Comparison of ENCODE assay signal across 36 cellular contexts in genomic region chr6:124799638-124800037, GRCh38.
"Had no signal": no experiment of that assay in that cellular context is flagged by ENCODE, and none has a peak within 500 bp of the region (broad histone marks: within the 10 kb centered on the region; RNA-seq: fewer than 3 reads in every experiment).

No MANE protein-coding gene starts in this region.

- H3K36me3 Mint-ChIP-seq: activated CD4-positive, alpha-beta memory T cell treated with anti-CD3 and anti-CD28 coated beads for 36 hours; activated naive CD4-positive, alpha-beta T cell treated with anti-CD3 and anti-CD28 coated beads, Interleukin-2, amount 50 U/mL, for 72 hours; activated naive CD8-positive, alpha-beta T cell treated with anti-CD3 and anti-CD28 coated beads for 36 hours had no signal

- H3K36me3 ChIP-seq: adrenal gland, brain microvascular endothelial cell, breast epithelium had no signal

- H3K4me1 Mint-ChIP-seq: activated B cell treated with CpG ODN at 0.5 μM for 24 hours; activated CD4-positive, alpha-beta T cell treated with anti-CD3 and anti-CD28 coated beads, Interleukin-2, amount 10 ng/mL, durations not matched to agents 24 days and 14 days; activated naive CD8-positive, alpha-beta T cell treated with anti-CD3 and anti-CD28 coated beads for 36 hours; activated T-helper 17 cell treated with anti-CD3 and anti-CD28 coated beads, Interleukin-2, amount 50 U/mL, for 72 hours had no signal

- H3K27ac Mint-ChIP-seq: activated B cell treated with CpG ODN at 0.5 μM for 24 hours; activated CD4-positive, alpha-beta memory T cell treated with anti-CD3 and anti-CD28 coated beads for 36 hours; activated CD4-positive, alpha-beta T cell treated with anti-CD3 and anti-CD28 coated beads, Interleukin-2, amount 10 ng/mL, durations not matched to agents 24 days and 14 days; activated CD8-positive, alpha-beta T cell treated with anti-CD3 and anti-CD28 coated beads for 36 hours; activated naive CD4-positive, alpha-beta T cell treated with anti-CD3 and anti-CD28 coated beads for 36 hours; activated naive CD4-positive, alpha-beta T cell treated with anti-CD3 and anti-CD28 coated beads, Interleukin-2, amount 50 U/mL, for 72 hours; activated naive CD8-positive, alpha-beta T cell treated with anti-CD3 and anti-CD28 coated beads for 36 hours; activated T-cell treated with anti-CD3 and anti-CD28 coated beads, Interleukin-2, amount 50 U/mL, for 72 hours; activated T-helper 1 cell treated with anti-CD3 and anti-CD28 coated beads, Interleukin-12 subunit alpha, Interleukin-12 subunit beta, Interleukin-2, Interleukin-4 antibody, amounts not matched to agents 30 ng/mL and 10 ng/mL and 1 ng/mL, durations not matched to agents 14 hours and 24 hours and 36 hours; activated T-helper 17 cell treated with anti-CD3 and anti-CD28 coated beads, Interleukin-2, amount 50 U/mL, for 72 hours; T-helper 2 cell treated with Interferon-gamma antibody and Interleukin-4, amounts not matched to agents 5 μg/mL and 100 μg/mL, for 36 hours had no signal

- H3K4me1 ChIP-seq: adrenal gland, body of pancreas, breast epithelium had no signal

- H3K27me3 ChIP-seq: adrenal gland, body of pancreas, brain microvascular endothelial cell, breast epithelium had no signal

- H3K9me3 Mint-ChIP-seq: activated B cell treated with CpG ODN at 0.5 μM for 24 hours; activated CD4-positive, alpha-beta memory T cell treated with anti-CD3 and anti-CD28 coated beads for 36 hours; activated CD4-positive, alpha-beta T cell treated with anti-CD3 and anti-CD28 coated beads, Interleukin-2, amount 10 ng/mL, durations not matched to agents 24 days and 14 days; activated CD8-positive, alpha-beta T cell treated with anti-CD3 and anti-CD28 coated beads for 36 hours; activated naive CD4-positive, alpha-beta T cell treated with anti-CD3 and anti-CD28 coated beads for 36 hours; activated naive CD4-positive, alpha-beta T cell treated with anti-CD3 and anti-CD28 coated beads, Interleukin-2, amount 50 U/mL, for 72 hours; activated naive CD8-positive, alpha-beta T cell treated with anti-CD3 and anti-CD28 coated beads for 36 hours; activated T-cell treated with anti-CD3 and anti-CD28 coated beads, Interleukin-2, amount 50 U/mL, for 4 hours; activated T-cell treated with anti-CD3 and anti-CD28 coated beads, Interleukin-2, amount 50 U/mL, for 72 hours; activated T-helper 1 cell treated with anti-CD3 and anti-CD28 coated beads, Interleukin-12 subunit alpha, Interleukin-12 subunit beta, Interleukin-2, Interleukin-4 antibody, amounts not matched to agents 30 ng/mL and 10 ng/mL and 1 ng/mL, durations not matched to agents 14 hours and 24 hours and 36 hours; activated T-helper 17 cell treated with anti-CD3 and anti-CD28 coated beads, Interleukin-2, amount 50 U/mL, for 72 hours; T-helper 2 cell treated with Interferon-gamma antibody and Interleukin-4, amounts not matched to agents 5 μg/mL and 100 μg/mL, for 36 hours had no signal

- FAIRE-seq: astrocyte, colon, TTC549 had no signal

- H3K27ac ChIP-seq: adrenal gland, body of pancreas, brain microvascular endothelial cell, breast epithelium, VCaP had no signal

- ATAC-seq: activated CD8-positive, alpha-beta T cell treated with anti-CD3 and anti-CD28 coated beads for 36 hours; activated naive CD4-positive, alpha-beta T cell treated with anti-CD3 and anti-CD28 coated beads, Interleukin-2, amount 50 U/mL, for 72 hours; activated T-cell treated with anti-CD3 and anti-CD28 coated beads, Interleukin-2, amount 50 U/mL, for 4 hours; activated T-cell treated with anti-CD3 and anti-CD28 coated beads, Interleukin-2, amount 50 U/mL, for 72 hours; activated T-helper 17 cell treated with anti-CD3 and anti-CD28 coated beads, Interleukin-2, amount 50 U/mL, for 72 hours; body of pancreas had no signal

- H3K9me3 ChIP-seq: adrenal gland, body of pancreas, breast epithelium had no signal

- DNase-seq: activated B cell treated with CpG ODN at 0.5 μM for 24 hours; activated CD4-positive, alpha-beta memory T cell treated with anti-CD3 and anti-CD28 coated beads for 36 hours; activated CD4-positive, alpha-beta T cell treated with anti-CD3 and anti-CD28 coated beads for 4 hours; activated CD4-positive, alpha-beta T cell treated with anti-CD3 and anti-CD28 coated beads, Interleukin-2, amount 10 ng/mL, durations not matched to agents 24 days and 14 days; activated CD4-positive, alpha-beta T cell treated with anti-CD3 and anti-CD28 coated beads, Interleukin-2, amount 50 U/mL, for 1 hour; activated CD4-positive, alpha-beta T cell treated with anti-CD3 and anti-CD28 coated beads, Interleukin-2, amount 50 U/mL, for 4 hours; activated CD4-positive, CD25-positive, alpha-beta regulatory T cell treated with anti-CD3 and anti-CD28 coated beads, Interleukin-2, amount 50 U/mL, for 72 hours; activated CD8-positive, alpha-beta memory T cell treated with anti-CD3 and anti-CD28 coated beads, Interleukin-2, amount 50 U/mL, for 4 hours; activated CD8-positive, alpha-beta T cell treated with anti-CD3 and anti-CD28 coated beads for 36 hours; activated effector memory CD4-positive, alpha-beta T cell treated with anti-CD3 and anti-CD28 coated beads, Interleukin-2, amount 50 U/mL, for 16 hours; activated gamma-delta T cell treated with Interleukin-2 at 50 U/mL for 16 hours; activated naive CD4-positive, alpha-beta T cell; activated naive CD4-positive, alpha-beta T cell treated with anti-CD3 and anti-CD28 coated beads for 36 hours; activated naive CD4-positive, alpha-beta T cell treated with anti-CD3 and anti-CD28 coated beads, Interleukin-2, amount 50 U/mL, for 16 hours; activated naive CD8-positive, alpha-beta T cell treated with anti-CD3 and anti-CD28 coated beads for 36 hours; activated T-cell treated with anti-CD3 and anti-CD28 coated beads for 4 hours; activated T-cell treated with anti-CD3 and anti-CD28 coated beads, Interleukin-2, amount 50 U/mL, for 1 hour; activated T-cell treated with anti-CD3 and anti-CD28 coated beads, Interleukin-2, amount 50 U/mL, for 4 hours; activated T-cell treated with anti-CD3 and anti-CD28 coated beads, Interleukin-2, amount 50 U/mL, for 72 hours; adrenal gland; amniotic stem cell; aorta; body of pancreas; brain microvascular endothelial cell; central memory CD4-positive, alpha-beta T cell; T-helper 2 cell; T-helper 9 cell had no signal

- H3K4me3 Mint-ChIP-seq: activated B cell treated with CpG ODN at 0.5 μM for 24 hours; activated CD4-positive, alpha-beta memory T cell treated with anti-CD3 and anti-CD28 coated beads for 36 hours; activated CD4-positive, alpha-beta T cell treated with anti-CD3 and anti-CD28 coated beads, Interleukin-2, amount 10 ng/mL, durations not matched to agents 24 days and 14 days; activated CD8-positive, alpha-beta T cell treated with anti-CD3 and anti-CD28 coated beads for 36 hours; activated naive CD4-positive, alpha-beta T cell treated with anti-CD3 and anti-CD28 coated beads for 36 hours; activated naive CD8-positive, alpha-beta T cell treated with anti-CD3 and anti-CD28 coated beads for 36 hours; activated T-cell treated with anti-CD3 and anti-CD28 coated beads, Interleukin-2, amount 50 U/mL, for 4 hours; activated T-cell treated with anti-CD3 and anti-CD28 coated beads, Interleukin-2, amount 50 U/mL, for 72 hours; activated T-helper 1 cell treated with anti-CD3 and anti-CD28 coated beads, Interleukin-12 subunit alpha, Interleukin-12 subunit beta, Interleukin-2, Interleukin-4 antibody, amounts not matched to agents 30 ng/mL and 10 ng/mL and 1 ng/mL, durations not matched to agents 14 hours and 24 hours and 36 hours; activated T-helper 17 cell treated with anti-CD3 and anti-CD28 coated beads, Interleukin-2, amount 50 U/mL, for 72 hours; T-helper 2 cell treated with Interferon-gamma antibody and Interleukin-4, amounts not matched to agents 5 μg/mL and 100 μg/mL, for 36 hours had no signal

- H3K4me3 ChIP-seq: adrenal gland, body of pancreas, breast epithelium had no signal
